ENCODE assay signal across 8 cellular contexts in the genomic region with DNA sequence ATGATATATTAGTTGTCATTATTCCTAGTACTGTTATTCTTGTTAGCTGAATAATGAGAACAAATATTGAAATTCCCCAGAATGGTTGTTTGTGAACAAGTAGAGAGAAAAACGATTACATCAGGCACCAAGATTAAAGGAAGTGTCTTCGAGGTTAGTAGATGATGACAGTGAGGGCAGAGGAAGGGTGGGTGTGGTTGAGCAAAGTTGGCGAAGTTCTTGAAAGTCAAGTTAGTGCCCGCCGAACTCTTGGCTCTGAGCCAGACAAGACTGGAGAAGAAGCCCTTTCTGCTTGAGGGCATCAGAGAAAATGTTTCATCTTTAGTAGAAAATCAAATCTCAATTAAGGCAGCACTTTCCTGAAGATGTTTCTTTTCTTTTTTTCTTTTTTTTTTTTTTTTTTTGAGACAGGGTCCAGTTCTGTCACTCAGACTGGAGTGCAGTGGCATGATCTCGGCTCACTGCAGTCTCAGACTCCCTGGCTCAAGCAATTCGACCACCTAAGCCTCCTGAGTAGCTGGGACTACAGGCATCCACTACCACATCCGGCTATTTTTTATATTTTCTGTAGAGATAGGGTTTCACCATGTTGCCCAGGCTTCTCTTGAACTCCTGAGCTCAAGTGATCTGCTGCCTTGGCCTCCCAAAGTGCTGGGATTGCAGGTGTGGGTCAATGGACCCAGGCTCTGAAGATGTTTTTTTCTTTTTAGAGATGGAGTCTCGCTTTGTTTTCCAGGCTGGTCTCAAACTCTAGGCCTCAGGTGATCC.
DNase-seq lines count a peak whose midpoint lies in the region; ATAC-seq, FAIRE-seq and TF ChIP-seq lines count a peak whose summit lies in the region.

No MANE protein-coding gene starts in this region.

- H2AK5ac ChIP-seq in neuronal stem cell (ENCODE audit: low read depth, low read length): no peak overlapping the region

- H3K4me2 ChIP-seq in keratinocyte (ENCODE audit: control insufficient read depth, extremely low read depth, insufficient read depth, low read depth, low read length) (peak overlapping the region; percentile 59), neuronal stem cell (ENCODE audit: insufficient read depth, low read length, poor library complexity, severe bottlenecking) (no peak overlapping the region)

- H4K8ac ChIP-seq in neuronal stem cell (ENCODE audit: low read depth, low read length): no peak overlapping the region

- no peaks in the 10 kb centered on the region for H3K27me3 ChIP-seq in keratinocyte (ENCODE audit: control insufficient read depth, extremely low read depth, insufficient read depth, low read length)
- H3K27me3 ChIP-seq in neuronal stem cell (ENCODE audit: control insufficient read depth in 3 of 3, insufficient read depth in 3 of 3, low read depth in 1 of 3, low read length in 3 of 3): no peaks in the 10 kb centered on the region

- no peak for TF ChIP-seq CTCF in keratinocyte (optimal IDR thresholded peaks at IDR 0.05 in 1 of 3, IDR thresholded peaks at IDR 0.05 in 1 of 3, conservative IDR thresholded peaks at IDR 0.05 in 1 of 3; ENCODE audit: extremely low read depth in 1 of 3, insufficient read depth in 2 of 3, low read length in 3 of 3)
- TF ChIP-seq CTCF in GM10248 (IDR thresholded peaks at IDR 0.05; ENCODE audit: control extremely low read depth, extremely low read depth, low read depth, missing control alignments): no peak

- no peak overlapping the region for H4K91ac ChIP-seq in neuronal stem cell (ENCODE audit: low read depth, low read length, poor library complexity)

- H3K4me1 ChIP-seq in keratinocyte (ENCODE audit: control insufficient read depth, extremely low read depth, insufficient read depth, low read length) (peaks cover 29% of the 10 kb centered on the region), neuronal stem cell (ENCODE audit: control insufficient read depth in 2 of 2, insufficient read depth in 1 of 2, low read depth in 1 of 2, low read length in 2 of 2) (no peaks in the 10 kb centered on the region)

- no peaks in the 10 kb centered on the region for H3K9me1 ChIP-seq in keratinocyte (ENCODE audit: control insufficient read depth, extremely low read depth, insufficient read depth, low read length)

- no peak overlapping the region for H3K4ac ChIP-seq in neuronal stem cell (ENCODE audit: low read length)

- no peaks in the 10 kb centered on the region for H3K36me3 ChIP-seq in keratinocyte (ENCODE audit: control insufficient read depth in 2 of 2, extremely low read depth in 1 of 2, insufficient read depth in 2 of 2, low read length in 2 of 2)
- no peaks in the 10 kb centered on the region for H3K36me3 ChIP-seq in neuronal stem cell (replicated peaks in 1 of 2; ENCODE audit: control insufficient read depth in 2 of 2, insufficient read depth in 2 of 2, low read length in 2 of 2)

- H3K27ac ChIP-seq in keratinocyte (ENCODE audit: control insufficient read depth, insufficient read depth, low read length) (peak overlapping the region; percentile 47), neuronal stem cell (replicated peaks; ENCODE audit: low read length) (no peak overlapping the region)

- H4K20me1 ChIP-seq in keratinocyte (ENCODE audit: control insufficient read depth, extremely low read depth, insufficient read depth, low read length): no peaks in the 10 kb centered on the region

- peak; percentile 84 for FAIRE-seq in keratinocyte (lab: Jason Lieb, UNC)

- CTCF ChIA-PET in GM10248 (lab: Yijun Ruan, JAX): interaction anchor here (1.4 kb wide), 1 partner anchor 9 kb away, joined by 4 read pairs; no protein-coding TSS in a partner anchor

- H3K79me1 ChIP-seq in neuronal stem cell (ENCODE audit: low read depth, low read length): no peaks in the 10 kb centered on the region

- no peaks in the 10 kb centered on the region for H3K9me3 ChIP-seq in keratinocyte (ENCODE audit: control insufficient read depth, low read depth, low read length)
- no peaks in the 10 kb centered on the region for H3K9me3 ChIP-seq in neuronal stem cell (replicated peaks in 1 of 2; ENCODE audit: control insufficient read depth in 2 of 2, insufficient read depth in 1 of 2, low read depth in 1 of 2, low read length in 2 of 2)

- H2BK12ac ChIP-seq in neuronal stem cell (ENCODE audit: low read length): no peak overlapping the region

- H3K4me3 ChIP-seq in keratinocyte (ENCODE audit: control insufficient read depth in 2 of 3, extremely low read depth in 1 of 3, insufficient read depth in 2 of 3, low read depth in 1 of 3, low read length in 3 of 3): no peak overlapping the region
- no peak overlapping the region for H3K4me3 ChIP-seq in neuronal stem cell (ENCODE audit: low read length in 2 of 2)

- no peak overlapping the region for H3K9ac ChIP-seq in keratinocyte (ENCODE audit: control insufficient read depth, extremely low read depth, insufficient read depth, low read length)
- no peak overlapping the region for H3K9ac ChIP-seq in neuronal stem cell (ENCODE audit: low read depth, low read length, poor library complexity)

- WGBS in neuronal stem cell (ENCODE audit: extremely low coverage in 2 of 2, insufficient read length in 2 of 2, insufficient replicate concordance in 1 of 2), 2 donors: no CpG with 5 or more reads among the region's 9 CpGs

- H3K79me2 ChIP-seq in keratinocyte (ENCODE audit: control insufficient read depth, insufficient read depth, low read length): no peaks in the 10 kb centered on the region

- H2AFZ ChIP-seq in keratinocyte (ENCODE audit: control insufficient read depth, low read length): peak overlapping the region; percentile 41
- no peak overlapping the region for H2AFZ ChIP-seq in neuronal stem cell (ENCODE audit: low read length)

- H2BK5ac ChIP-seq in neuronal stem cell (ENCODE audit: low read length): no peak overlapping the region

- dilution Hi-C loops in keratinocyte (cut with MboI; ENCODE audit: extremely low pct_ligation_motif_present, low sequenced_read_pairs): no loop called here

- H3K23ac ChIP-seq in neuronal stem cell (ENCODE audit: low read depth, low read length, poor library complexity): no peak overlapping the region

- peak; percentile 78 for DNase-seq in NOMO-1 treated with dmso at 0.1 percent for 144 hours (lab: John Stamatoyannopoulos, UW; ENCODE audit: unreplicated experiment)
- DNase-seq in activated T-cell treated with anti-CD3 and anti-CD28 coated beads, Interleukin-2, amount 50 U/mL, for 1 hour: peak; percentile 80
- peak; percentile 80 for DNase-seq in keratinocyte (ENCODE audit: low read depth, low spot score)
- DNase-seq in stimulated activated CD8-positive, alpha-beta memory T cell treated with anti-CD3 and anti-CD28 coated beads, Interleukin-7, amount 100 ng/mL, for 1 hour (ENCODE audit: low read depth in 2 of 2): peak; percentile 64 to 75
- no peak for DNase-seq in occipital lobe (lab: John Stamatoyannopoulos, UW)
- no peak for DNase-seq in neuronal stem cell (ENCODE audit: low spot score)
- DNase-seq in GM10248 (ENCODE audit: extremely low spot score): no peak

- H2BK15ac ChIP-seq in neuronal stem cell (ENCODE audit: low read length): no peak overlapping the region

- ATAC-seq in GM21529 (IDR thresholded peaks at IDR 0.05; ENCODE audit: unreplicated experiment): no peak

- H3K14ac ChIP-seq in neuronal stem cell (ENCODE audit: low read length): no peak overlapping the region

- H2BK120ac ChIP-seq in neuronal stem cell (ENCODE audit: low read depth, low read length): no peak overlapping the region

- H3K18ac ChIP-seq in neuronal stem cell (ENCODE audit: low read length): no peak overlapping the region

- POLR2A ChIA-PET in GM10248 (lab: Yijun Ruan, JAX): no interaction called here

Comparison
In these comparisons a context has a peak if more than half of its experiments do, and no peak if none do; other contexts are left out.
1. DNase-seq: peak in NOMO-1 treated with dmso at 0.1 percent for 144 hours (single experiment), activated T-cell treated with anti-CD3 and anti-CD28 coated beads, Interleukin-2, amount 50 U/mL, for 1 hour (single experiment), keratinocyte (single experiment) and stimulated activated CD8-positive, alpha-beta memory T cell treated with anti-CD3 and anti-CD28 coated beads, Interleukin-7, amount 100 ng/mL, for 1 hour (2 of 2); none in occipital lobe (single experiment), neuronal stem cell (single experiment) and GM10248 (single experiment).